In the genomic region with DNA sequence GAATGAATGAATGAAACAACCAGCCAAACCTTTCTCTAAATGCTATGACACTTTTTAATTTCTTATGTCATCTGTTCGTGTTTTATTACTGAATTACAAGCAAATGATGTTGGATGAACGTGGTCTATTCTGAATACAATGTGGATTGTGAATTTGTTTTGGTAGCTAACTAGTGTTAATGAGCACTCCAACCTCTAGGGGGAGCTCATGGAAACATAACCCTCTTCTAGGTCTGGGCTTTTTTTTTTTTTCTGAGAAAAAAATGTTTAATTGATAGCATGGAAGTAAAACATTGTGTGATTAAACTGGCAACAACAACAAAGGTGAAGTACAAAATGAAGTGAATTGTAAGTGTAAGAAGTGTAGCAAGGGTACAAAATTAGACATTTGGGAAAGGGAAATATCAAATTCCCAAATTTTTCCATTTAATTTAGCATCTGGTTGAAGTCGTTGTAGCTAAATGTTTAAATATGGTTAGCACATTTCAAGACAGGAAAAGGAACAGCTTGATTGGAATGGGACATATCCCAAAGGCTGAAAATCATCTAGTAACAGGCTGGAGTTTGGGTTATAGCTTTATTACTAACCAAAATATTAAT, we compare ENCODE assay signal across 8 cellular contexts. TPM values are rescaled to one million over a fixed set of nuclear protein-coding genes. Genes with fewer than 3 reads are reported as not detected.
A peak's percentile ranks its signal among the peaks of the same experiment; 100 is the strongest.
DNase-seq lines count a peak whose midpoint lies in the region; ATAC-seq and TF ChIP-seq lines count a peak whose summit lies in the region.

No MANE protein-coding gene starts in this region.

- H2BK15ac ChIP-seq in neuronal stem cell (ENCODE audit: low read length), result no peak overlapping the region

- H3K9ac ChIP-seq in neuronal stem cell (ENCODE audit: low read depth, low read length, poor library complexity), result no peak overlapping the region

- H3K27me3 ChIP-seq in left ventricle myocardium inferior (ENCODE audit: low read depth) (no peaks in the 10 kb centered on the region), neuronal stem cell (ENCODE audit: control insufficient read depth in 3 of 3, insufficient read depth in 3 of 3, low read depth in 1 of 3, low read length in 3 of 3) (no peaks in the 10 kb centered on the region)

- H3K4me2 ChIP-seq in neuronal stem cell (ENCODE audit: insufficient read depth, low read length, poor library complexity, severe bottlenecking), result no peak overlapping the region

- H3K4ac ChIP-seq in neuronal stem cell (ENCODE audit: low read length), result no peak overlapping the region

- H4K91ac ChIP-seq in neuronal stem cell (ENCODE audit: low read depth, low read length, poor library complexity), result no peak overlapping the region

- H3K4me3 ChIP-seq in left ventricle myocardium inferior (no peak overlapping the region), HFF-Myc (replicated peaks; ENCODE audit: low read depth, low read length) (no peak overlapping the region), neuronal stem cell (ENCODE audit: low read length in 2 of 2) (no peak overlapping the region)

- ATAC-seq in Right ventricle myocardium inferior, result no peak

- H3K79me1 ChIP-seq in neuronal stem cell (ENCODE audit: low read depth, low read length), result no peaks in the 10 kb centered on the region

- H3K27ac ChIP-seq in left ventricle myocardium inferior (replicated peaks) (no peak overlapping the region), neuronal stem cell (replicated peaks; ENCODE audit: low read length) (no peak overlapping the region)

- H2AFZ ChIP-seq in neuronal stem cell (ENCODE audit: low read length), result no peak overlapping the region

- H2BK12ac ChIP-seq in neuronal stem cell (ENCODE audit: low read length), result no peak overlapping the region

- no peaks in the 10 kb centered on the region for H3K4me1 ChIP-seq in left ventricle myocardium inferior
- no peaks in the 10 kb centered on the region for H3K4me1 ChIP-seq in neuronal stem cell (ENCODE audit: control insufficient read depth in 2 of 2, insufficient read depth in 1 of 2, low read depth in 1 of 2, low read length in 2 of 2)

- no peak overlapping the region for H3K14ac ChIP-seq in neuronal stem cell (ENCODE audit: low read length)

- no peak overlapping the region for H2AK5ac ChIP-seq in neuronal stem cell (ENCODE audit: low read depth, low read length)

- no peak overlapping the region for H3K23ac ChIP-seq in neuronal stem cell (ENCODE audit: low read depth, low read length, poor library complexity)

- H2BK120ac ChIP-seq in neuronal stem cell (ENCODE audit: low read depth, low read length), result no peak overlapping the region

- no CpG with 5 or more reads among the region's 3 CpGs for WGBS in neuronal stem cell (ENCODE audit: extremely low coverage in 2 of 2, insufficient read length in 2 of 2, insufficient replicate concordance in 1 of 2), 2 donors

- intact Hi-C loops in left ventricle myocardium inferior (cut with micrococcal nuclease) (no loop called here), Right ventricle myocardium inferior (cut with DNase I) (no loop called here)

- TF ChIP-seq CTCF in left ventricle myocardium inferior (IDR thresholded peaks at IDR 0.05; ENCODE audit: borderline replicate concordance) (peak; percentile 38), HFF-Myc (IDR thresholded peaks at IDR 0.05; ENCODE audit: low read depth, low read length, missing control alignments) (peak; percentile 61)

- H2BK5ac ChIP-seq in neuronal stem cell (ENCODE audit: low read length), result no peak overlapping the region

- H3K9me3 ChIP-seq in left ventricle myocardium inferior (replicated peaks), result peaks cover 27% of the 10 kb centered on the region
- H3K9me3 ChIP-seq in neuronal stem cell (replicated peaks in 1 of 2; ENCODE audit: control insufficient read depth in 2 of 2, insufficient read depth in 1 of 2, low read depth in 1 of 2, low read length in 2 of 2), result no peaks in the 10 kb centered on the region

- H4K8ac ChIP-seq in neuronal stem cell (ENCODE audit: low read depth, low read length), result no peak overlapping the region

- DNase-seq in left ventricle myocardium inferior (no peak), Right ventricle myocardium inferior (ENCODE audit: missing footprints) (no peak), HFF-Myc (ENCODE audit: extremely low read depth, low read depth) (peak; percentile 42), NCI-H2171 (lab: John Stamatoyannopoulos, UW) (peak; percentile 37), cerebellar cortex (ENCODE audit: low spot score) (peak; percentile 14), neuronal stem cell (ENCODE audit: low spot score) (peak; percentile 6), NCI-H510A treated with DMSO at 0.1 percent for 48 hours (lab: John Stamatoyannopoulos, UW) (no peak)
- DNase-seq in activated effector memory CD4-positive, alpha-beta T cell treated with anti-CD3 and anti-CD28 coated beads, Interleukin-2, amount 50 U/mL, for 16 hours, result no peak

- no peak overlapping the region for H3K18ac ChIP-seq in neuronal stem cell (ENCODE audit: low read length)

- no peaks in the 10 kb centered on the region for H3K36me3 ChIP-seq in left ventricle myocardium inferior
- H3K36me3 ChIP-seq in neuronal stem cell (replicated peaks in 1 of 2; ENCODE audit: control insufficient read depth in 2 of 2, insufficient read depth in 2 of 2, low read length in 2 of 2), result no peaks in the 10 kb centered on the region

RNA-seq across cellular contexts. Expression of a gene that starts 42.6 kb away (rescaled TPM):
- total RNA-seq in left ventricle myocardium inferior, result 0.85 TPM
- total RNA-seq in Right ventricle myocardium inferior, result 0.32 TPM
- polyA plus RNA-seq in neuronal stem cell (2013, experiment 1 of 2), result 0.01 TPM
- polyA plus RNA-seq in neuronal stem cell (2013, experiment 2 of 2), result under 0.01 TPM

Comparison
In these comparisons a context has a peak if more than half of its experiments do, and no peak if none do; other contexts are left out.
1. DNase-seq: peak in HFF-Myc (single experiment), NCI-H2171 (single experiment), cerebellar cortex (single experiment) and neuronal stem cell (single experiment); none in left ventricle myocardium inferior (single experiment), Right ventricle myocardium inferior (single experiment), NCI-H510A treated with DMSO at 0.1 percent for 48 hours (single experiment) and activated effector memory CD4-positive, alpha-beta T cell treated with anti-CD3 and anti-CD28 coated beads, Interleukin-2, amount 50 U/mL, for 16 hours (single experiment).